8 cellular contexts compared by ENCODE assay signal in the genomic region with DNA sequence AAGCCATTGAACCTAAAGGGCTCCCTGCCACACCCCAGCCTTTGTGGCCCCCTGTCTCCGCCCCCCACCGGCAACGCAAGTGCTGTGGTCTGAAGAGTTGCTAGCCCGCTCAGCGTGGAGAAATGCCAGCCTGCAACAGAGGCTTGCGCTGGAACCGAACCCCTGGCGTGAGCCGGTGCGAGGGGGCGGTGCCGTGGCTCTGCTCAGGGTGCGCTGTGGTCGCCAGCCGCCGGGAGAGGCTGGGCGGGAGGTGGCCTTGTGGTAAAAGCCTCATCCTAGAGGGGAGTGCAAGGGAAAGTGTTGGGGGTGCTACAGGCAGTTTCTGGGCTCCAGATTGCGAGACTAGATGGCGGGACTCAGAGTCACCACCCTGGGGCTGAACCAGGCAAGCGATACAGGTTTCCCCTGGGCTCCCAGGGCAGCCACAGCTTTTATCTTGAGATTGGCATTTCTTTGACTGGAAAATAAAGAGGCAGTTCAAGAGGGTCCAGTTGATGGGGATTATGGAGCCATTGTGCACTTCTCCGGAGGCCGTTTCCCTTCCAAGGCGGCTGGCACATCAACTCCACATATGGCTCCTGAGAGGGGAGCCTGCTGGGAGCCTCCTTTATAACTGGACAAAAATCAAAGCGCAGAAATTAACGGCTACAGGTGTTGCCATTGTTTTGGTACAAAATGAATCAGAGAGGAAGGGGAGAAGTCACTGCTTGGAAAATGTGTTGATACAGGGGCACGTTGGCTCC. TPM values are rescaled to one million over a fixed set of nuclear protein-coding genes. Genes with fewer than 3 reads are reported as not detected.
DNase-seq lines count a peak whose midpoint lies in the region; ATAC-seq and TF ChIP-seq lines count a peak whose summit lies in the region.

No MANE protein-coding gene starts in this region.

- peak; percentile 6 for TF ChIP-seq CTCF in GM12864 (IDR thresholded peaks at IDR 0.05; ENCODE audit: low read depth, low read length, missing control alignments)

- in situ Hi-C loops in KBM-7 (cut with MboI; ENCODE audit: low pct_unique_long_range_greater_than_20kb, low sequenced_read_pairs), result no loop called here

- H3K4me3 Mint-ChIP-seq in immature natural killer cell, result peak overlapping the region; percentile 90 to 95 (median 93)

- DNase-seq in GM12864 (ENCODE audit: low read depth), result no peak
- DNase-seq in NCI-H2227 (lab: John Stamatoyannopoulos, UW; ENCODE audit: unreplicated experiment), result peak; percentile 62
- DNase-seq in activated naive CD4-positive, alpha-beta T cell treated with Interleukin-2 at 50 U/mL for 16 hours, result peak; percentile 60
- peak; percentile 56 to 57 (median 56) for DNase-seq in immature natural killer cell
- DNase-seq in stimulated activated CD8-positive, alpha-beta memory T cell treated with anti-CD3 and anti-CD28 coated beads, Interleukin-2, amount 100 ng/mL, for 48 hours (ENCODE audit: low read depth in 2 of 2), result peak; percentile 28 to 29
- no peak for DNase-seq in KBM-7

- H3K4me3 ChIP-seq in GM12864 (ENCODE audit: low read depth, low read length), result peak overlapping the region; percentile 94

- H3K27ac Mint-ChIP-seq in immature natural killer cell, result peak overlapping the region in 2 of 6 donors; percentile 56 to 67

- H3K9me3 Mint-ChIP-seq in immature natural killer cell, result no peaks in the 10 kb centered on the region

- peaks cover 0 to 3% (median 0%) of the 10 kb centered on the region in 3 donors for H3K27me3 Mint-ChIP-seq in immature natural killer cell (ENCODE audit: low read depth in 3 of 3)

- H3K4me1 Mint-ChIP-seq in immature natural killer cell, result peaks cover 21 to 39% of the 10 kb centered on the region in 2 donors

- H3K36me3 Mint-ChIP-seq in immature natural killer cell, result no peaks in the 10 kb centered on the region

- ATAC-seq in HG02840 (IDR thresholded peaks at IDR 0.05; ENCODE audit: low FRiP score, unreplicated experiment) (no peak), GM21447 (IDR thresholded peaks at IDR 0.05; ENCODE audit: unreplicated experiment) (no peak)

RNA-seq across cellular contexts. Expression of a gene that starts 2.3 kb away (rescaled TPM):
- 1 to 10 TPM; 2.3 to 3.3 (median 2.5) TPM for polyA plus RNA-seq in immature natural killer cell

Comparison
In these comparisons a context has a peak if more than half of its experiments do, and no peak if none do; other contexts are left out.
1. DNase-seq: peak in NCI-H2227 (single experiment), activated naive CD4-positive, alpha-beta T cell treated with Interleukin-2 at 50 U/mL for 16 hours (single experiment), immature natural killer cell (3 of 3) and stimulated activated CD8-positive, alpha-beta memory T cell treated with anti-CD3 and anti-CD28 coated beads, Interleukin-2, amount 100 ng/mL, for 48 hours (2 of 2); none in GM12864 (single experiment) and KBM-7 (single experiment).